ENCODE assay signal across 28 cellular contexts in the genomic region with DNA sequence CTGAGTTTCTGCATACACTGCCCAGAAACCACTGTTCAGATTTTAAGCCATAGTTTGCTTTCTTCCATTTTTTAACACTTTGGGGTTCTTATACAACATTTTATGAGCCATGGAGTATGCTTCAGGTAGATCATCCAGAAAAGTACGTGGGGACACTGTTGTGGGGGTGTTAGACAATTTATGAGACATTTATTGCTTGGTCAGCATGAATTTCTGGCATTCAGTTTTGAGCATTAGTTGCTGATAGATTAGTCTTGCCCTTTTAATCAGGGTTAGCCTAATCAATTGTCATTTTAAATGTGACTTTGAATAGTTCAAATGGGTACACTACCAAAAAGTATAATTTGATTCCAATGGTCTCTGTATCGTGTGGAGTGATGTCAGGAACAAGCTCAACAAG.
"Had no signal": no experiment of that assay in that cellular context is flagged by ENCODE, and none has a peak within 500 bp of the region (broad histone marks: within the 10 kb centered on the region; RNA-seq: fewer than 3 reads in every experiment).

No MANE protein-coding gene starts in this region.

- H3K4me3 ChIP-seq: pancreas, psoas muscle, skin epidermis, smooth muscle cell, spleen, suprapubic skin, testis, tibial artery, transverse colon, upper lobe of right lung, uterus had no signal

- FAIRE-seq: pancreas had no signal

- H3K9me3 ChIP-seq: neutrophil, pancreas, psoas muscle, spleen, suprapubic skin, testis, tibial artery, transverse colon, upper lobe of right lung, uterus had no signal

- DNase-seq: naive thymus-derived CD8-positive, alpha-beta T cell; nephron progenitor cell; nucleus accumbens; pancreas; psoas muscle; right cardiac atrium; spleen; stimulated activated CD4-positive, alpha-beta T cell treated with anti-CD3 and anti-CD28 coated beads, Interleukin-12 subunit alpha, Interleukin-12 subunit beta, amount 100 ng/mL, for 4 hours; stimulated activated CD4-positive, alpha-beta T cell treated with anti-CD3 and anti-CD28 coated beads, Interleukin-1b, Interleukin-23, amount 100 ng/mL, for 48 hours; stimulated activated CD4-positive, alpha-beta T cell treated with anti-CD3 and anti-CD28 coated beads, Interleukin-4, amount 100 ng/mL, for 1 hour; stimulated activated CD4-positive, alpha-beta T cell treated with anti-CD3 and anti-CD28 coated beads, Interleukin-4, amount 100 ng/mL, for 4 hours; stimulated activated CD8-positive, alpha-beta memory T cell treated with anti-CD3 and anti-CD28 coated beads, Interleukin-4, amount 100 ng/mL, for 48 hours; stimulated activated naive CD4-positive, alpha-beta T cell; stimulated activated naive CD8-positive, alpha-beta T cell treated with anti-CD3 and anti-CD28 coated beads, Interleukin-15, amount 100 ng/mL, for 72 hours; stimulated activated naive CD8-positive, alpha-beta T cell treated with anti-CD3 and anti-CD28 coated beads, Interleukin-15, Interleukin-2, amounts not matched to agents 100 U/mL and 50 U/mL, for 24 hours; substantia nigra; testis; tibial artery; transverse colon; upper lobe of right lung; uterus had no signal

- H3K4me1 ChIP-seq: pancreas, psoas muscle, spleen, suprapubic skin, testis, transverse colon, upper lobe of right lung, uterus had no signal

- H3K27ac ChIP-seq: neutrophil, pancreas, psoas muscle, skin epidermis, spleen, suprapubic skin, testis, tibial artery, transverse colon, upper lobe of right lung, uterus had no signal

- ATAC-seq: naive thymus-derived CD8-positive, alpha-beta T cell; natural killer cell treated with Interleukin-12 subunit alpha and Interleukin-12 subunit beta and Interleukin-15 and Interleukin-18, amount 100 ng/mL, for 72 hours; pancreas; psoas muscle; right cardiac atrium; sciatic nerve; stimulated activated memory B cell treated with anti-CD40 and anti-IgM and Interleukin-4, amounts not matched to agents 10 μg/mL and 1 μg/mL and 100 μg/mL, for 72 hours; stimulated activated naive CD8-positive, alpha-beta T cell treated with anti-CD3 and anti-CD28 coated beads, Interleukin-15, amount 100 ng/mL, for 72 hours; stimulated activated naive CD8-positive, alpha-beta T cell treated with anti-CD3 and anti-CD28 coated beads, Interleukin-15, Interleukin-2, amounts not matched to agents 100 U/mL and 50 U/mL, for 24 hours; upper lobe of right lung had no signal

- H3K36me3 ChIP-seq: neutrophil, pancreas, spleen, suprapubic skin, tibial artery, transverse colon, upper lobe of right lung, uterus had no signal

- H3K27me3 ChIP-seq: neutrophil, pancreas, spleen, suprapubic skin, testis, tibial artery, transverse colon, upper lobe of right lung, uterus had no signal

- H3K4me2 ChIP-seq: smooth muscle cell had no signal
